Comparison of ENCODE assay signal across 16 cellular contexts in the genomic region with DNA sequence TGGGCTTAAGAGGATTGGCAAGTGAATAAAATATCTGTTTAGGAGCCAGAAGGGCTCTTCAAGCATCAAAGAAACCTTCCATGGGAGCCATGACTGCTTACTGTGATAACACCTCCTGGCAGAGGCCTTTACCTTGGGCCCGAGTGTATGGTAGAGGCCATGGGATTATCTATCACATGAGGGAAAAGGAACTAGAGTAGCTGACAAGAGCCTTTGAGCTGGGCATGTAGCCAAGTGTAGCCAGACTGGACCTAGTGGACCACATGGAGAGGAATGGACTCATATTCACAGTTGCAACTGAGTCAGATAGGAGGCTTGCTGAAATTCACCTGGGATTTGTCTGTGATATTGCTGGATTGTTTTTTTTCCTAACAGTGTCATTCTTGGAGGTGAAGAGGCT.
DNase-seq lines count a peak whose midpoint lies in the region; TF ChIP-seq lines count a peak whose summit lies in the region.
"Had no signal": no experiment of that assay in that cellular context is flagged by ENCODE, and none has a peak within 500 bp of the region (broad histone marks: within the 10 kb centered on the region; RNA-seq: fewer than 3 reads in every experiment).

No MANE protein-coding gene starts in this region.

- DNase-seq in NCI-H82 (lab: John Stamatoyannopoulos, UW) (peak; percentile 27), NCI-H82 treated with DMSO at 0.1 percent for 48 hours (lab: John Stamatoyannopoulos, UW; ENCODE audit: unreplicated experiment) (no peak), COLO668 (lab: John Stamatoyannopoulos, UW; ENCODE audit: unreplicated experiment) (peak; percentile 7), NCI-H524 treated with DMSO at 0.1 percent for 48 hours (lab: John Stamatoyannopoulos, UW) (peak; percentile 96), progenitor cell of endocrine pancreas (ENCODE audit: low spot score, unreplicated experiment) (no peak), NCI-H510A treated with DMSO at 0.1 percent for 48 hours (lab: John Stamatoyannopoulos, UW) (no peak), GF-D8 (lab: John Stamatoyannopoulos, UW) (no peak)
- no peak for DNase-seq in stimulated activated CD4-positive, alpha-beta T cell treated with anti-CD3 and anti-CD28 coated beads, Interleukin-2, amount 100 ng/mL, for 48 hours
- DNase-seq: Calu3; CD4-positive, alpha-beta T cell; KBM-7; MV-4-11; NCI-H1417; NCI-H187; NCI-H510A had no signal

- peaks cover 33% of the 10 kb centered on the region for H3K27me3 Mint-ChIP-seq in progenitor cell of endocrine pancreas
- H3K27me3 Mint-ChIP-seq: CD4-positive, alpha-beta T cell had no signal

- H3K9me3 Mint-ChIP-seq in progenitor cell of endocrine pancreas (ENCODE audit: low read depth): no peaks in the 10 kb centered on the region
- H3K9me3 Mint-ChIP-seq: CD4-positive, alpha-beta T cell; GM23338 had no signal

- no peak overlapping the region for H3K4me3 Mint-ChIP-seq in progenitor cell of endocrine pancreas (ENCODE audit: low read depth)
- H3K4me3 Mint-ChIP-seq: CD4-positive, alpha-beta T cell; GM23338 had no signal

- H3K36me3 Mint-ChIP-seq in progenitor cell of endocrine pancreas (ENCODE audit: insufficient read depth): no peaks in the 10 kb centered on the region

- H3K27ac Mint-ChIP-seq in progenitor cell of endocrine pancreas: peak overlapping the region; percentile 73
- H3K27ac Mint-ChIP-seq: CD4-positive, alpha-beta T cell; GM23338 had no signal

- no peak for TF ChIP-seq CTCF in progenitor cell of endocrine pancreas (IDR thresholded peaks at IDR 0.05; ENCODE audit: unreplicated experiment)

- peaks cover 4% of the 10 kb centered on the region for H3K4me1 Mint-ChIP-seq in progenitor cell of endocrine pancreas (ENCODE audit: low read depth)

Comparison
In these comparisons a context has a peak if more than half of its experiments do, and no peak if none do; other contexts are left out.
1. DNase-seq: peak in NCI-H82 (single experiment), COLO668 (single experiment) and NCI-H524 treated with DMSO at 0.1 percent for 48 hours (single experiment); none in NCI-H82 treated with DMSO at 0.1 percent for 48 hours (single experiment), progenitor cell of endocrine pancreas (single experiment), NCI-H510A treated with DMSO at 0.1 percent for 48 hours (single experiment), stimulated activated CD4-positive, alpha-beta T cell treated with anti-CD3 and anti-CD28 coated beads, Interleukin-2, amount 100 ng/mL, for 48 hours (0 of 2) and GF-D8 (single experiment).